Comparison of ENCODE assay signal across 9 cellular contexts in genomic region chr1:31712625-31713024, GRCh38. TPM values are rescaled to one million over a fixed set of nuclear protein-coding genes. Genes with fewer than 3 reads are reported as not detected.
DNase-seq lines count a peak whose midpoint lies in the region; ATAC-seq and TF ChIP-seq lines count a peak whose summit lies in the region.
"Had no signal": no experiment of that assay in that cellular context is flagged by ENCODE, and none has a peak within 500 bp of the region (broad histone marks: within the 10 kb centered on the region; RNA-seq: fewer than 3 reads in every experiment).

No MANE protein-coding gene starts in this region.

- peak overlapping the region; percentile 67 for H3K27ac Mint-ChIP-seq in MCF 10A (ENCODE audit: low read depth, unreplicated experiment)
- H3K27ac Mint-ChIP-seq in activated naive CD4-positive, alpha-beta T cell treated with anti-CD3 and anti-CD28 coated beads, Interleukin-2, amount 50 U/mL, for 72 hours, result no peak overlapping the region

- peaks cover 17 to 54% of the 10 kb centered on the region in 2 donors for H3K4me1 ChIP-seq in thoracic aorta (ENCODE audit: control insufficient read depth in 1 of 2, low read depth in 2 of 2)
- H3K4me1 ChIP-seq in Peyer's patch, result peaks cover 0 to 20% (median 16%) of the 10 kb centered on the region in 4 donors

- H3K27me3 Mint-ChIP-seq in MCF 10A (ENCODE audit: insufficient read depth, unreplicated experiment), result no peaks in the 10 kb centered on the region

- ATAC-seq in left colon (peak; percentile 42), thoracic aorta (ENCODE audit: insufficient number of reproducible peaks, low FRiP score, low read depth) (no peak), GM19463 (IDR thresholded peaks at IDR 0.05; ENCODE audit: unreplicated experiment) (no peak)
- ATAC-seq in activated naive CD4-positive, alpha-beta T cell treated with anti-CD3 and anti-CD28 coated beads, Interleukin-2, amount 50 U/mL, for 72 hours, result no peak

- H3K4me1 Mint-ChIP-seq in MCF 10A (ENCODE audit: insufficient read depth, unreplicated experiment), result peaks cover 43% of the 10 kb centered on the region

- no peaks in the 10 kb centered on the region for H3K9me3 Mint-ChIP-seq in MCF 10A (ENCODE audit: unreplicated experiment)
- no peaks in the 10 kb centered on the region for H3K9me3 Mint-ChIP-seq in activated naive CD4-positive, alpha-beta T cell treated with anti-CD3 and anti-CD28 coated beads, Interleukin-2, amount 50 U/mL, for 72 hours

- TF ChIP-seq CTCF in MCF 10A (IDR thresholded peaks at IDR 0.05; ENCODE audit: unreplicated experiment) (no peak), thoracic aorta (IDR thresholded peaks at IDR 0.05) (no peak), Peyer's patch (IDR thresholded peaks at IDR 0.05) (no peak)

- H3K4me3 Mint-ChIP-seq in MCF 10A (ENCODE audit: unreplicated experiment), result no peak overlapping the region

- CTCF ChIA-PET in MCF 10A (lab: Yijun Ruan, JAX), result interaction anchor here (0.9 to 2.1 kb wide), 6 partner anchors 33 to 150 kb away, joined by 3 to 16 read pairs (median 4); partner anchors contain the start of gene ADGRB2

- intact Hi-C loops in MCF 10A (cut with micrococcal nuclease), result no loop called here
- intact Hi-C loops in left colon (cut with DNase I, micrococcal nuclease), result loop anchor here in 1 of 2 donors (10.0 kb wide), 1 partner anchor 48 kb away; no protein-coding TSS in a partner anchor

- POLR2A ChIA-PET in MCF 10A (lab: Yijun Ruan, JAX), result interaction anchor here (1.0 to 3.3 kb wide), 5 partner anchors 9 to 74 kb away, joined by 3 to 32 read pairs (median 4); partner anchors contain the start of gene COL16A1

- DNase-seq in HS-27A (ENCODE audit: low read depth) (peak; percentile 83), MCF 10A (ENCODE audit: unreplicated experiment) (peak; percentile 38), left colon (peak; percentile 66 to 79), thoracic aorta (ENCODE audit: low spot score) (no peak), Peyer's patch (no peak), NCI-H1436 (lab: John Stamatoyannopoulos, UW) (no peak)
- no peak for DNase-seq in activated naive CD4-positive, alpha-beta T cell treated with anti-CD3 and anti-CD28 coated beads, Interleukin-2, amount 50 U/mL, for 72 hours (ENCODE audit: low spot score in 2 of 2)

- TF ChIP-seq POLR2A in Peyer's patch (IDR thresholded peaks at IDR 0.05), result no peak

- no peaks in the 10 kb centered on the region for H3K9me3 ChIP-seq in thoracic aorta
- no peaks in the 10 kb centered on the region for H3K9me3 ChIP-seq in Peyer's patch

- H3K36me3 ChIP-seq in thoracic aorta (no peaks in the 10 kb centered on the region), Peyer's patch (no peaks in the 10 kb centered on the region)

- H3K27me3 ChIP-seq in thoracic aorta (replicated peaks; ENCODE audit: insufficient read depth) (no peaks in the 10 kb centered on the region), Peyer's patch (no peaks in the 10 kb centered on the region)

- BruUV-seq in MCF 10A (replicated peaks; lab: Mats Ljungman, UMichigan), result no TSS peak

- peak overlapping the region; percentile 95 to 99 for H3K27ac ChIP-seq in thoracic aorta
- peak overlapping the region in 2 of 4 donors; percentile 21 to 39 for H3K27ac ChIP-seq in Peyer's patch

- H3K4me3 ChIP-seq in thoracic aorta (no peak overlapping the region), Peyer's patch (no peak overlapping the region)
- H3K4me3 ChIP-seq: lung had no signal

- no peaks in the 10 kb centered on the region for H3K36me3 Mint-ChIP-seq in MCF 10A (ENCODE audit: insufficient read depth, unreplicated experiment)
- H3K36me3 Mint-ChIP-seq in activated naive CD4-positive, alpha-beta T cell treated with anti-CD3 and anti-CD28 coated beads, Interleukin-2, amount 50 U/mL, for 72 hours, result no peaks in the 10 kb centered on the region

RNA-seq across cellular contexts. Expression of gene COL16A1, which starts 8.8 kb away (rescaled TPM):
- total RNA-seq in MCF 10A (2022) (42.1 and 49.1 TPM in 2 replicates), left colon (10 to 100 TPM; 15.7 to 23.3 TPM), thoracic aorta (100 to 1,000 TPM; 183 to 323 TPM), Peyer's patch (100 to 1,000 TPM in 1 of 4 donors, 10 to 100 TPM in 3; 18.2 to 201 (median 58.3) TPM)
- under 1 TPM in 1 of 2 donors, not detected in 1; 0.21 TPM for total RNA-seq in activated naive CD4-positive, alpha-beta T cell treated with anti-CD3 and anti-CD28 coated beads, Interleukin-2, amount 50 U/mL, for 72 hours

RNA-seq across cellular contexts. Expression of gene ADGRB2, which starts 51.5 kb away (rescaled TPM):
- total RNA-seq in MCF 10A (2022), result 1.5 and 1.7 TPM in 2 replicates
- total RNA-seq in left colon, result under 1 TPM; 0.79 to 0.89 TPM
- total RNA-seq in thoracic aorta, result 1 to 10 TPM; 1.5 TPM
- 10 to 100 TPM in 3 of 4 donors, 1 to 10 TPM in 1; 3.3 to 39.1 (median 17.2) TPM for total RNA-seq in Peyer's patch
- total RNA-seq in activated naive CD4-positive, alpha-beta T cell treated with anti-CD3 and anti-CD28 coated beads, Interleukin-2, amount 50 U/mL, for 72 hours, result 1 to 10 TPM in 1 of 2 donors, under 1 TPM in 1; 0.49 to 1.1 TPM

Comparison
In these comparisons a context has a peak if more than half of its experiments do, and no peak if none do; other contexts are left out.
1. DNase-seq: peak in HS-27A (single experiment), MCF 10A (single experiment) and left colon (2 of 2); none in thoracic aorta (single experiment), Peyer's patch (0 of 3), NCI-H1436 (single experiment) and activated naive CD4-positive, alpha-beta T cell treated with anti-CD3 and anti-CD28 coated beads, Interleukin-2, amount 50 U/mL, for 72 hours (0 of 2).
2. RNA of gene COL16A1, which starts 8.8 kb away (total RNA-seq): 183 to 323 TPM in thoracic aorta, 18.2 to 201 TPM in Peyer's patch, 42.1 to 49.1 TPM in MCF 10A and 15.7 to 23.3 TPM in left colon; 0.21 TPM in activated naive CD4-positive, alpha-beta T cell treated with anti-CD3 and anti-CD28 coated beads, Interleukin-2, amount 50 U/mL, for 72 hours; every median in the first group is over 10 times any median in the second.